In the genomic region with DNA sequence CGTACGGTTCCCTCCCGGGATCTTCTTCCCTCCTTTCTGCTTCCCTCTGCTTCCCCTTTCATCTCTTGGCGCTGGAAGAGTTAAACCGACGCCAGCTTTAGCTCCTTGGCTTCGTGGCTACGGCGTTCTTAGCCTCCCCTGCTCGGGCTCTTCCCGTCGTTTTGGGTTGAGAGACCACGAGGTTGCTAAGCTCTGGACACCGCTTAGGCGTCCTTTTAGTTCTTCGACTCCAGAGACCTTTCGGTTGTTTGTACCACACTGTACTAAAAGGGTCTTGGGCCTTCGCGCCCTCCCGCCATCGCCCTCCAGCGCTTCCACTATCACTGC, we compare ENCODE assay signal across 8 cellular contexts.
DNase-seq lines count a peak whose midpoint lies in the region; ATAC-seq, FAIRE-seq and TF ChIP-seq lines count a peak whose summit lies in the region.

No MANE protein-coding gene starts in this region.

- peaks cover 52% of the 10 kb centered on the region for H3K36me3 ChIP-seq in DND-41 (ENCODE audit: insufficient read depth, low read length)

- ATAC-seq in DND-41 (ENCODE audit: insufficient read depth, low read depth) (peak; percentile 27), GM21526 (IDR thresholded peaks at IDR 0.05; ENCODE audit: low FRiP score, unreplicated experiment) (peak; percentile 14)
- ATAC-seq in stimulated activated effector memory CD8-positive, alpha-beta T cell treated with anti-CD3 and anti-CD28 coated beads, Interleukin-12 subunit alpha, Interleukin-12 subunit beta, amount 100 ng/mL, for 72 hours, result peak; percentile 25

- H3K27ac Mint-ChIP-seq in stimulated activated effector memory CD8-positive, alpha-beta T cell treated with anti-CD3 and anti-CD28 coated beads, Interleukin-12 subunit alpha, Interleukin-12 subunit beta, amount 100 ng/mL, for 72 hours, result peak overlapping the region; percentile 100

- no peaks in the 10 kb centered on the region for H3K27me3 ChIP-seq in DND-41 (ENCODE audit: insufficient read depth, low read length, poor library complexity)

- peak overlapping the region; percentile 96 for H2AFZ ChIP-seq in DND-41 (ENCODE audit: low read depth, low read length)

- peak overlapping the region; percentile 54 to 86 for H3K4me3 ChIP-seq in DND-41 (ENCODE audit: low read depth in 1 of 2, low read length in 2 of 2)

- FAIRE-seq in urothelium cell line (lab: Jason Lieb, UNC), result no peak

- peaks cover 71% of the 10 kb centered on the region for H3K79me2 ChIP-seq in DND-41 (ENCODE audit: insufficient read depth, low read length)

- peak overlapping the region; percentile 94 for H3K4me3 Mint-ChIP-seq in stimulated activated effector memory CD8-positive, alpha-beta T cell treated with anti-CD3 and anti-CD28 coated beads, Interleukin-12 subunit alpha, Interleukin-12 subunit beta, amount 100 ng/mL, for 72 hours

- H3K4me1 Mint-ChIP-seq in stimulated activated effector memory CD8-positive, alpha-beta T cell treated with anti-CD3 and anti-CD28 coated beads, Interleukin-12 subunit alpha, Interleukin-12 subunit beta, amount 100 ng/mL, for 72 hours, result peaks cover 39% of the 10 kb centered on the region

- no peaks in the 10 kb centered on the region for H4K20me1 ChIP-seq in DND-41 (ENCODE audit: insufficient read depth, low read length)

- in situ Hi-C loops in T47D (cut with HindIII; ENCODE audit: low pct_unique_long_range_greater_than_20kb, low sequenced_read_pairs), result no loop called here

- no peaks in the 10 kb centered on the region for H3K9me3 ChIP-seq in DND-41 (ENCODE audit: insufficient read depth, low read length, severe bottlenecking)

- no peak for TF ChIP-seq CTCF in DND-41 (IDR thresholded peaks at IDR 0.05; ENCODE audit: borderline replicate concordance, extremely low read depth, low read length, poor library complexity, severe bottlenecking)

- no peaks in the 10 kb centered on the region for H3K9me3 Mint-ChIP-seq in stimulated activated effector memory CD8-positive, alpha-beta T cell treated with anti-CD3 and anti-CD28 coated beads, Interleukin-12 subunit alpha, Interleukin-12 subunit beta, amount 100 ng/mL, for 72 hours

- H3K9ac ChIP-seq in DND-41 (ENCODE audit: low read depth, low read length), result peak overlapping the region; percentile 92

- H3K36me3 Mint-ChIP-seq in stimulated activated effector memory CD8-positive, alpha-beta T cell treated with anti-CD3 and anti-CD28 coated beads, Interleukin-12 subunit alpha, Interleukin-12 subunit beta, amount 100 ng/mL, for 72 hours, result peaks cover 60% of the 10 kb centered on the region

- H3K27ac ChIP-seq in DND-41 (ENCODE audit: low read length), result peak overlapping the region; percentile 94

- DNase-seq in DND-41 (no peak), NCI-H2227 treated with DMSO at 0.1 percent for 48 hours (lab: John Stamatoyannopoulos, UW) (peak; percentile 12), T47D (ENCODE audit: low read depth in 1 of 2, low spot score in 1 of 2) (peak; percentile 14 to 62), islet precursor cell (peak; percentile 74), urothelium cell line (ENCODE audit: low spot score) (no peak), DMS153 (lab: John Stamatoyannopoulos, UW) (no peak)
- no peak for DNase-seq in stimulated activated effector memory CD8-positive, alpha-beta T cell treated with anti-CD3 and anti-CD28 coated beads, Interleukin-12 subunit alpha, Interleukin-12 subunit beta, amount 100 ng/mL, for 72 hours (ENCODE audit: low spot score in 2 of 2)

- H3K4me1 ChIP-seq in DND-41 (ENCODE audit: insufficient read depth, low read length), result peaks cover 41% of the 10 kb centered on the region

- H3K4me2 ChIP-seq in DND-41 (ENCODE audit: insufficient read depth, low read length), result peak overlapping the region; percentile 76

Comparison
In these comparisons a context has a peak if more than half of its experiments do, and no peak if none do; other contexts are left out.
1. DNase-seq: peak in NCI-H2227 treated with DMSO at 0.1 percent for 48 hours (single experiment), T47D (2 of 2) and islet precursor cell (single experiment); none in DND-41 (single experiment), stimulated activated effector memory CD8-positive, alpha-beta T cell treated with anti-CD3 and anti-CD28 coated beads, Interleukin-12 subunit alpha, Interleukin-12 subunit beta, amount 100 ng/mL, for 72 hours (0 of 2), urothelium cell line (single experiment) and DMS153 (single experiment).
2. Peak in every context shown above with its lines, with median percentiles within 50 percentile points of each other: ATAC-seq.